In genomic region chr6:126148853-126149252, GRCh38 we compare ENCODE assay signal across 30 cellular contexts.
"Had no signal": no experiment of that assay in that cellular context is flagged by ENCODE, and none has a peak within 500 bp of the region (broad histone marks: within the 10 kb centered on the region; RNA-seq: fewer than 3 reads in every experiment).

No MANE protein-coding gene starts in this region.

- H3K4me3 ChIP-seq: pancreas, psoas muscle, right lobe of liver, sigmoid colon, smooth muscle cell, spleen, stomach, thoracic aorta, thyroid gland, tibial nerve, upper lobe of left lung, uterus had no signal

- H3K9me3 ChIP-seq: neutrophil, pancreas, psoas muscle, right lobe of liver, sigmoid colon, spleen, stomach, thoracic aorta, thyroid gland, tibial nerve, upper lobe of left lung, uterus had no signal

- ATAC-seq: naive thymus-derived CD4-positive, alpha-beta T cell; natural killer cell treated with Interleukin-12 subunit alpha and Interleukin-12 subunit beta and Interleukin-15 and Interleukin-18, amount 100 ng/mL, for 72 hours; pancreas; psoas muscle; right cardiac atrium; right lobe of liver; stimulated activated naive B cell treated with anti-CD40 and anti-IgM and Interleukin-4, amounts not matched to agents 10 μg/mL and 1 μg/mL and 100 μg/mL, for 72 hours had no signal

- FAIRE-seq: pancreas had no signal

- H3K4me3 Mint-ChIP-seq: naive thymus-derived CD4-positive, alpha-beta T cell; natural killer cell treated with Interleukin-12 subunit alpha and Interleukin-12 subunit beta and Interleukin-15 and Interleukin-18, amount 100 ng/mL, for 72 hours; nephron progenitor cell; neural crest cell; stimulated activated naive B cell treated with anti-CD40 and anti-IgM and Interleukin-4, amounts not matched to agents 10 μg/mL and 1 μg/mL and 100 μg/mL, for 72 hours; stimulated activated naive CD8-positive, alpha-beta T cell treated with anti-CD3 and anti-CD28 coated beads, Interleukin-15, Interleukin-2, amounts not matched to agents 100 ng/mL and 50 ng/mL, for 24 hours had no signal

- H3K36me3 ChIP-seq: neutrophil, pancreas, right lobe of liver, sigmoid colon, spleen, stomach, thoracic aorta, thyroid gland, tibial nerve, upper lobe of left lung, uterus had no signal

- H3K4me1 Mint-ChIP-seq: stimulated activated naive B cell treated with anti-CD40 and anti-IgM and Interleukin-4, amounts not matched to agents 10 μg/mL and 1 μg/mL and 100 μg/mL, for 72 hours had no signal

- H3K9me3 Mint-ChIP-seq: naive thymus-derived CD4-positive, alpha-beta T cell; natural killer cell treated with Interleukin-12 subunit alpha and Interleukin-12 subunit beta and Interleukin-15 and Interleukin-18, amount 100 ng/mL, for 72 hours; nephron progenitor cell; neural crest cell; stimulated activated naive B cell treated with anti-CD40 and anti-IgM and Interleukin-4, amounts not matched to agents 10 μg/mL and 1 μg/mL and 100 μg/mL, for 72 hours; stimulated activated naive CD8-positive, alpha-beta T cell treated with anti-CD3 and anti-CD28 coated beads, Interleukin-15, Interleukin-2, amounts not matched to agents 100 ng/mL and 50 ng/mL, for 24 hours had no signal

- H3K27me3 Mint-ChIP-seq: progenitor cell of endocrine pancreas; stimulated activated naive B cell treated with anti-CD40 and anti-IgM and Interleukin-4, amounts not matched to agents 10 μg/mL and 1 μg/mL and 100 μg/mL, for 72 hours; stimulated activated naive CD8-positive, alpha-beta T cell treated with anti-CD3 and anti-CD28 coated beads, Interleukin-15, Interleukin-2, amounts not matched to agents 100 ng/mL and 50 ng/mL, for 24 hours had no signal

- H3K4me1 ChIP-seq: pancreas, psoas muscle, right lobe of liver, sigmoid colon, spleen, stomach, tibial nerve, upper lobe of left lung, uterus had no signal

- H3K27me3 ChIP-seq: neutrophil, pancreas, right lobe of liver, sigmoid colon, spleen, stomach, thyroid gland, tibial nerve, upper lobe of left lung, uterus had no signal

- DNase-seq: naive thymus-derived CD4-positive, alpha-beta T cell; nephron progenitor cell; nucleus accumbens; pancreas; posterior cingulate gyrus; psoas muscle; right cardiac atrium; right lobe of liver; sigmoid colon; spleen; stimulated activated CD4-positive, alpha-beta T cell treated with anti-CD3 and anti-CD28 coated beads, Interleukin-12 subunit alpha, Interleukin-12 subunit beta, amount 100 ng/mL, for 4 hours; stimulated activated CD4-positive, alpha-beta T cell treated with anti-CD3 and anti-CD28 coated beads, Interleukin-1b, Interleukin-23, amount 100 ng/mL, for 48 hours; stimulated activated CD4-positive, alpha-beta T cell treated with anti-CD3 and anti-CD28 coated beads, Interleukin-4, amount 100 ng/mL, for 1 hour; stimulated activated CD4-positive, alpha-beta T cell treated with anti-CD3 and anti-CD28 coated beads, Interleukin-4, amount 100 ng/mL, for 4 hours; stimulated activated CD8-positive, alpha-beta memory T cell treated with anti-CD3 and anti-CD28 coated beads, Interleukin-4, amount 100 ng/mL, for 48 hours; stimulated activated naive B cell treated with anti-CD40 and anti-IgM and Interleukin-4, amounts not matched to agents 10 μg/mL and 1 μg/mL and 100 μg/mL, for 72 hours; stimulated activated naive CD4-positive, alpha-beta T cell treated with Interleukin-2 at 50 U/mL for 16 hours; stomach; thyroid gland; trophoblast cell; upper lobe of left lung; uterus had no signal

- H3K27ac Mint-ChIP-seq: naive thymus-derived CD4-positive, alpha-beta T cell; natural killer cell treated with Interleukin-12 subunit alpha and Interleukin-12 subunit beta and Interleukin-15 and Interleukin-18, amount 100 ng/mL, for 72 hours; nephron progenitor cell; progenitor cell of endocrine pancreas; stimulated activated naive B cell treated with anti-CD40 and anti-IgM and Interleukin-4, amounts not matched to agents 10 μg/mL and 1 μg/mL and 100 μg/mL, for 72 hours; stimulated activated naive CD8-positive, alpha-beta T cell treated with anti-CD3 and anti-CD28 coated beads, Interleukin-15, Interleukin-2, amounts not matched to agents 100 ng/mL and 50 ng/mL, for 24 hours had no signal

- H3K27ac ChIP-seq: neutrophil, pancreas, psoas muscle, right lobe of liver, sigmoid colon, spleen, stomach, thoracic aorta, thyroid gland, tibial nerve, upper lobe of left lung, uterus had no signal

- H3K36me3 Mint-ChIP-seq: natural killer cell treated with Interleukin-12 subunit alpha and Interleukin-12 subunit beta and Interleukin-15 and Interleukin-18, amount 100 ng/mL, for 72 hours had no signal
